21 cellular contexts compared by ENCODE assay signal in genomic region chr6:156336096-156336495, GRCh38.
DNase-seq lines count a peak whose midpoint lies in the region; ATAC-seq, FAIRE-seq and TF ChIP-seq lines count a peak whose summit lies in the region.
"Had no signal": no experiment of that assay in that cellular context is flagged by ENCODE, and none has a peak within 500 bp of the region (broad histone marks: within the 10 kb centered on the region; RNA-seq: fewer than 3 reads in every experiment).

No MANE protein-coding gene starts in this region.

- H3K4me1 Mint-ChIP-seq in neural progenitor cell: peaks cover 6% of the 10 kb centered on the region
- H3K4me1 Mint-ChIP-seq: activated CD4-positive, alpha-beta T cell treated with anti-CD3 and anti-CD28 coated beads for 36 hours; activated naive CD8-positive, alpha-beta T cell treated with anti-CD3 and anti-CD28 coated beads, Interleukin-2, amount 10 ng/mL, durations not matched to agents 7 days and 5 days; activated T-helper 17 cell treated with anti-CD3 and anti-CD28 coated beads, Interleukin-2, amount 50 U/mL, for 72 hours; mesothelial cell of epicardium had no signal

- H3K27me3 ChIP-seq in PC-3 (ENCODE audit: low read length) (peaks cover 25% of the 10 kb centered on the region), hepatocyte (no peaks in the 10 kb centered on the region), neural progenitor cell (no peaks in the 10 kb centered on the region)

- FAIRE-seq in D721Med (lab: Jason Lieb, UNC): no peak
- FAIRE-seq: A549, urothelium cell line had no signal

- H3K9me2 ChIP-seq in PC-3 (replicated peaks; ENCODE audit: low read length) (no peaks in the 10 kb centered on the region), hepatocyte (replicated peaks; ENCODE audit: insufficient read depth) (no peaks in the 10 kb centered on the region)

- H3K9ac ChIP-seq in PC-3 (ENCODE audit: low read length) (no peak overlapping the region), neural progenitor cell (no peak overlapping the region)

- no peak overlapping the region for H3K27ac ChIP-seq in PC-3 (ENCODE audit: low read length)
- no peak overlapping the region for H3K27ac ChIP-seq in hepatocyte
- no peak overlapping the region for H3K27ac ChIP-seq in neural progenitor cell
- H3K27ac ChIP-seq: A549, coronary artery, HL-60, psoas muscle had no signal

- DNase-seq in NCI-H146 (lab: John Stamatoyannopoulos, UW) (peak; percentile 73), NCI-H146 treated with DMSO at 0.1 percent for 48 hours (lab: John Stamatoyannopoulos, UW; ENCODE audit: unreplicated experiment) (no peak), PC-3 (peak; percentile 2), hepatocyte (ENCODE audit: low spot score) (peak; percentile 17), neural progenitor cell (ENCODE audit: low spot score) (peak; percentile 57), AG20443 (ENCODE audit: low spot score) (no peak), D721Med (ENCODE audit: insufficient read length, low spot score) (no peak)
- no peak for DNase-seq in stimulated activated naive CD4-positive, alpha-beta T cell (lab: John Stamatoyannopoulos, UW)
- DNase-seq: activated CD4-positive, alpha-beta T cell treated with anti-CD3 and anti-CD28 coated beads for 36 hours; activated naive CD8-positive, alpha-beta T cell treated with anti-CD3 and anti-CD28 coated beads, Interleukin-2, amount 10 ng/mL, durations not matched to agents 7 days and 5 days; DMS79; NCI-H2029 treated with DMSO at 0.1 percent for 48 hours; psoas muscle had no signal

- WGBS in hepatocyte (ENCODE audit: low lambda C conversion rate, missing lambda C conversion rate): 77% methylated on average over 5 of the region's 5 CpGs

- H3K4me1 ChIP-seq in PC-3 (ENCODE audit: insufficient read depth, low read length) (no peaks in the 10 kb centered on the region), hepatocyte (ENCODE audit: insufficient read depth) (no peaks in the 10 kb centered on the region), neural progenitor cell (no peaks in the 10 kb centered on the region)
- H3K4me1 ChIP-seq: A549, psoas muscle had no signal

- H3K9me3 Mint-ChIP-seq in neural progenitor cell: peaks cover 14% of the 10 kb centered on the region

- H3K36me3 ChIP-seq in PC-3 (ENCODE audit: low read depth, low read length): no peaks in the 10 kb centered on the region
- H3K36me3 ChIP-seq in hepatocyte (replicated peaks; ENCODE audit: insufficient read depth, low read depth): no peaks in the 10 kb centered on the region
- H3K36me3 ChIP-seq in neural progenitor cell: peaks cover 5% of the 10 kb centered on the region

- no peak overlapping the region for H3K27ac Mint-ChIP-seq in neural progenitor cell
- H3K27ac Mint-ChIP-seq: activated CD4-positive, alpha-beta T cell treated with anti-CD3 and anti-CD28 coated beads for 36 hours; activated naive CD8-positive, alpha-beta T cell treated with anti-CD3 and anti-CD28 coated beads, Interleukin-2, amount 10 ng/mL, durations not matched to agents 7 days and 5 days; activated T-helper 17 cell treated with anti-CD3 and anti-CD28 coated beads, Interleukin-2, amount 50 U/mL, for 72 hours; mesothelial cell of epicardium had no signal

- H3F3A ChIP-seq in PC-3 (ENCODE audit: low read length, unreplicated experiment): no peaks in the 10 kb centered on the region
- no peaks in the 10 kb centered on the region for H3F3A ChIP-seq in neural progenitor cell (ENCODE audit: low read depth)

- H3K4me3 ChIP-seq in PC-3 (ENCODE audit: low read length) (no peak overlapping the region), hepatocyte (no peak overlapping the region), neural progenitor cell (no peak overlapping the region)
- H3K4me3 ChIP-seq: A549, coronary artery, psoas muscle had no signal

- H3K79me2 ChIP-seq in PC-3 (ENCODE audit: low read length) (no peaks in the 10 kb centered on the region), hepatocyte (no peaks in the 10 kb centered on the region), neural progenitor cell (ENCODE audit: low read depth) (no peaks in the 10 kb centered on the region)

- H4K20me1 ChIP-seq in PC-3 (ENCODE audit: low read length): no peaks in the 10 kb centered on the region
- no peaks in the 10 kb centered on the region for H4K20me1 ChIP-seq in hepatocyte (ENCODE audit: insufficient read depth, poor library complexity, severe bottlenecking)
- no peaks in the 10 kb centered on the region for H4K20me1 ChIP-seq in neural progenitor cell (ENCODE audit: low read depth)

- H3K4me2 ChIP-seq in PC-3 (ENCODE audit: low read length) (no peak overlapping the region), hepatocyte (no peak overlapping the region), neural progenitor cell (no peak overlapping the region)
- H3K4me2 ChIP-seq: A549 had no signal

- ATAC-seq in PC-3: no peak
- ATAC-seq: A549; activated CD4-positive, alpha-beta T cell treated with anti-CD3 and anti-CD28 coated beads for 36 hours; activated T-helper 17 cell treated with anti-CD3 and anti-CD28 coated beads, Interleukin-2, amount 50 U/mL, for 72 hours; psoas muscle had no signal

- intact Hi-C loops in PC-3 (cut with micrococcal nuclease): no loop called here

- H3K36me3 Mint-ChIP-seq in neural progenitor cell: no peaks in the 10 kb centered on the region
- H3K36me3 Mint-ChIP-seq: CD14-positive monocyte had no signal

- CTCF ChIA-PET in PC-3 (lab: Charles Lee): no interaction called here

- POLR2A ChIA-PET in PC-3 (lab: Charles Lee; ENCODE audit: unreplicated experiment): no interaction called here

- no peak overlapping the region for H3K4me3 Mint-ChIP-seq in neural progenitor cell
- H3K4me3 Mint-ChIP-seq: activated CD4-positive, alpha-beta T cell treated with anti-CD3 and anti-CD28 coated beads for 36 hours; activated naive CD8-positive, alpha-beta T cell treated with anti-CD3 and anti-CD28 coated beads, Interleukin-2, amount 10 ng/mL, durations not matched to agents 7 days and 5 days; activated T-helper 17 cell treated with anti-CD3 and anti-CD28 coated beads, Interleukin-2, amount 50 U/mL, for 72 hours; mesothelial cell of epicardium; neural crest cell had no signal

- TF ChIP-seq CTCF in PC-3 (conservative IDR thresholded peaks at IDR 0.05; ENCODE audit: low read depth, low read length) (no peak), hepatocyte (IDR thresholded peaks at IDR 0.05; ENCODE audit: poor library complexity) (no peak), neural progenitor cell (IDR thresholded peaks at IDR 0.05) (no peak), D721Med (IDR thresholded peaks at IDR 0.05; ENCODE audit: insufficient read depth, missing control alignments) (no peak)

- H3K9me3 ChIP-seq in PC-3 (ENCODE audit: low read length) (no peaks in the 10 kb centered on the region), hepatocyte (ENCODE audit: low read depth) (no peaks in the 10 kb centered on the region), neural progenitor cell (ENCODE audit: low read depth) (peaks cover 10% of the 10 kb centered on the region)

- BruUV-seq in PC-3 (replicated peaks; lab: Mats Ljungman, UMichigan): no TSS peak

- H2AFZ ChIP-seq in PC-3 (ENCODE audit: low read length): no peak overlapping the region
- H2AFZ ChIP-seq in hepatocyte: no peak overlapping the region
- no peak overlapping the region for H2AFZ ChIP-seq in neural progenitor cell (replicated peaks)

- H3K27me3 Mint-ChIP-seq in neural progenitor cell (ENCODE audit: insufficient read depth, low read depth): peaks cover 2% of the 10 kb centered on the region
- H3K27me3 Mint-ChIP-seq: activated CD4-positive, alpha-beta T cell treated with anti-CD3 and anti-CD28 coated beads for 36 hours; activated naive CD8-positive, alpha-beta T cell treated with anti-CD3 and anti-CD28 coated beads, Interleukin-2, amount 10 ng/mL, durations not matched to agents 7 days and 5 days; activated T-helper 17 cell treated with anti-CD3 and anti-CD28 coated beads, Interleukin-2, amount 50 U/mL, for 72 hours had no signal

Comparison
In these comparisons a context has a peak if more than half of its experiments do, and no peak if none do; other contexts are left out.
1. DNase-seq: peak in NCI-H146 (single experiment), PC-3 (single experiment), hepatocyte (single experiment) and neural progenitor cell (single experiment); none in NCI-H146 treated with DMSO at 0.1 percent for 48 hours (single experiment), AG20443 (single experiment), D721Med (single experiment) and stimulated activated naive CD4-positive, alpha-beta T cell (0 of 6).